ENCODE assay signal across 8 cellular contexts in the genomic region with DNA sequence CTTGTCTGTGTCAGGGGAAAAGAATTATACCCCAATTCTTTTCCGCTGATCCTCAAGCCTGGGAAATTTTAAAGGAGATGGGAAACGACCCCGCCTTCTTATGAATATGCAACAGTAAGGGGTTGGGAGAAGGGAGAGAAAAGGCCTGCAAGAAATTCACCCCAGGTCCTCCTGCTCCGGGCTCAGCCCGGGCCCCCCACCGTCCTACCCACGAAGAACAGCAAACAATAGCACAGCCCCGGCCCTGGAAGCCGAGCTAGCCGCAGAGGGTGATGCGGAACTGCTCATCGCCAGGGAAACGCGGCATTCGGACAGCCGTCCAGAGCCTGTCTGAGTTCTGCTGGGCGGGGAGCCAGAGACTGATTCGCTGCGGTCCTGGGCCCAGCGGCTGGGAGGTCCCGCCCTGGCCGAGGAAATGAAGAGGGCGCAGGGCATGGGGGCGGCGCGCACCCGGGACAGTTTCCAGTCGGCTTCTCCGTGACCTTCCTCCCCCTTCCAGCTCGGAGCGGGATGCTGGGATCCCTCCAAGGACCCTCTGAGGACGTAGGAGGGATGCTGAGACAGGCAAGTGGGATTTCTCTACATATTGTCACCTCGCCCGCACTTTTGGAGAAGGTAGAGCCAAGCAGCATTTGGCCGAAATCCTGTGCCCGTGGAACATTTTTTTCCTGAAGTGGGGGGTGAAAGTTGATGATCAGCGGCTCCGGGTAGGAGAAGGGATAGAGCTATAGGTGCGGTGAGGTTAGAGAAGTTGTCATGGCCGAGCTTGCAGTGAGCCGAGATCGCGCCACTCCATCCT.
DNase-seq lines count a peak whose midpoint lies in the region; ATAC-seq and TF ChIP-seq lines count a peak whose summit lies in the region.

No MANE protein-coding gene starts in this region.

- POLR2A ChIA-PET in AG04450 (lab: Yijun Ruan, JAX): interaction anchor here (0.6 to 1.5 kb wide), 2 partner anchors 71 to 181 kb away, joined by 3 to 6 read pairs; partner anchors contain the start of gene SPATA13

- peak; percentile 62 for DNase-seq in AG04450 (ENCODE audit: low read depth, low spot score)
- peak; percentile 57 for DNase-seq in NOMO-1 treated with DMSO at 0.1 percent for 48 hours (lab: John Stamatoyannopoulos, UW; ENCODE audit: unreplicated experiment)
- peak; percentile 73 to 87 (median 79) for DNase-seq in adrenal gland
- DNase-seq in head of caudate nucleus: peak; percentile 67 to 94 (median 88)
- no peak for DNase-seq in KG1 (lab: John Stamatoyannopoulos, UW)

- TF ChIP-seq CTCF in AG04450 (IDR thresholded peaks at IDR 0.05; ENCODE audit: low read depth, low read length) (no peak), adrenal gland (IDR thresholded peaks at IDR 0.05) (no peak), neutrophil (IDR thresholded peaks at IDR 0.05) (no peak)

- CTCF ChIA-PET in AG04450 (lab: Charles Lee): interaction anchor here (6.3 kb wide), 1 partner anchor 20 kb away, joined by 40 read pairs; no protein-coding TSS in a partner anchor

- ATAC-seq in GM18499 (IDR thresholded peaks at IDR 0.05; ENCODE audit: insufficient read depth, unreplicated experiment) (peak; percentile 20), HG02973 (IDR thresholded peaks at IDR 0.05; ENCODE audit: unreplicated experiment) (peak; percentile 57)

- H3K27me3 ChIP-seq in AG04450 (ENCODE audit: control insufficient read depth, insufficient read depth, low read length): no peaks in the 10 kb centered on the region
- H3K27me3 ChIP-seq in adrenal gland: no peaks in the 10 kb centered on the region
- H3K27me3 ChIP-seq in neutrophil: peaks cover 61% of the 10 kb centered on the region

- H3K4me3 ChIP-seq in AG04450 (ENCODE audit: low read depth, low read length): peak overlapping the region; percentile 81
- H3K4me3 ChIP-seq in adrenal gland: peak overlapping the region in 2 of 4 donors; percentile 18 to 65
- H3K4me3 ChIP-seq in neutrophil (ENCODE audit: low read depth in 1 of 2, low read length in 1 of 2): peak overlapping the region; percentile 14 to 17

- H3K9me3 ChIP-seq in AG04450 (ENCODE audit: control insufficient read depth, insufficient read depth, low read length) (no peaks in the 10 kb centered on the region; the same call in 1 of the 2 replicates), adrenal gland (replicated peaks in 1 of 3) (no peaks in the 10 kb centered on the region), neutrophil (no peaks in the 10 kb centered on the region)

- intact Hi-C loops in adrenal gland (cut with DNase I): no loop called here
- intact Hi-C loops in head of caudate nucleus (cut with DNase I): no loop called here

- peaks cover 7 to 10% of the 10 kb centered on the region in 2 donors for H3K4me1 ChIP-seq in adrenal gland (replicated peaks in 1 of 2)
- peaks cover 10 to 11% of the 10 kb centered on the region in 2 experiments for H3K4me1 ChIP-seq in neutrophil (ENCODE audit: control insufficient read depth in 1 of 2, insufficient read depth in 1 of 2, low read depth in 1 of 2, low read length in 1 of 2)

- no peak for TF ChIP-seq POLR2A in adrenal gland (IDR thresholded peaks at IDR 0.05)

- H3K36me3 ChIP-seq in adrenal gland (replicated peaks in 1 of 2) (no peaks in the 10 kb centered on the region), neutrophil (no peaks in the 10 kb centered on the region)

- H3K27ac ChIP-seq in AG04450 (ENCODE audit: low read depth, low read length) (peak overlapping the region; percentile 91), adrenal gland (peak overlapping the region in 2 of 5 donors; percentile 61 to 69), neutrophil (no peak overlapping the region)

- WGBS in adrenal gland, 4 donors: 2 to 4% (median 3%) methylated on average over 15 to 43 of the region's 43 CpGs
